ENCODE assay signal across 9 cellular contexts in genomic region chr17:44307387-44308186, GRCh38. TPM values are rescaled to one million over a fixed set of nuclear protein-coding genes. Genes with fewer than 3 reads are reported as not detected.
DNase-seq lines count a peak whose midpoint lies in the region; ATAC-seq and TF ChIP-seq lines count a peak whose summit lies in the region.
"Had no signal": no experiment of that assay in that cellular context is flagged by ENCODE, and none has a peak within 500 bp of the region (broad histone marks: within the 10 kb centered on the region; RNA-seq: fewer than 3 reads in every experiment).

No MANE protein-coding gene starts in this region.

- peak overlapping the region; percentile 14 for H3K9ac ChIP-seq in parathyroid adenoma

- TF ChIP-seq RAD21 in Ishikawa (IDR thresholded peaks at IDR 0.05; ENCODE audit: low read depth): no peak

- H3K4me2 ChIP-seq in parathyroid adenoma (ENCODE audit: low read length): peak overlapping the region; percentile 57

- no peaks in the 10 kb centered on the region for H3K36me3 ChIP-seq in CD8-positive, alpha-beta T cell (ENCODE audit: insufficient read depth, low read length)
- H3K36me3 ChIP-seq in cardiac muscle cell (no peaks in the 10 kb centered on the region), parathyroid adenoma (ENCODE audit: control insufficient read depth, insufficient read depth, low read length) (no peaks in the 10 kb centered on the region)

- peak in 1 of 7 experiments; percentile 27 for DNase-seq in CD8-positive, alpha-beta T cell
- DNase-seq in WTC11 (ENCODE audit: low spot score): peak; percentile 76
- peak; percentile 67 to 85 for DNase-seq in cardiac muscle cell (ENCODE audit: low read depth in 1 of 2, low spot score in 1 of 2)

- intact Hi-C loops in CD8-positive, alpha-beta T cell (cut with DNase I, micrococcal nuclease): loop anchor here (1.0 to 5.0 kb wide), 4 partner anchors 17 to 185 kb away; partner anchors contain the start of genes SLC25A39 (in 2 of the 2), GRN (in 1 of the 2) and HDAC5 (in 1 of the 2)

- no peak overlapping the region for H3K27ac Mint-ChIP-seq in CD8-positive, alpha-beta T cell
- H3K27ac Mint-ChIP-seq in WTC11: peak overlapping the region; percentile 10; the same call in 1 of the 2 replicates

- no peak overlapping the region for H3K4me3 ChIP-seq in CD8-positive, alpha-beta T cell (ENCODE audit: low read depth, low read length)
- H3K4me3 ChIP-seq in cardiac muscle cell (peak overlapping the region; percentile 33), parathyroid adenoma (ENCODE audit: low read depth, low read length) (peak overlapping the region; percentile 40)

- peak; percentile 19 for ATAC-seq in CD8-positive, alpha-beta T cell
- ATAC-seq in WTC11: peak; percentile 75
- ATAC-seq in HG03039 (IDR thresholded peaks at IDR 0.05; ENCODE audit: unreplicated experiment): no peak
- ATAC-seq in GM21381 (IDR thresholded peaks at IDR 0.05; ENCODE audit: unreplicated experiment): no peak
- no peak for ATAC-seq in HG03135 (IDR thresholded peaks at IDR 0.05; ENCODE audit: unreplicated experiment)

- peaks cover 19% of the 10 kb centered on the region for H3K4me1 Mint-ChIP-seq in CD8-positive, alpha-beta T cell (ENCODE audit: low read depth)
- peaks cover 35% of the 10 kb centered on the region for H3K4me1 Mint-ChIP-seq in WTC11

- H3K27ac ChIP-seq in CD8-positive, alpha-beta T cell (ENCODE audit: low read depth, low read length): no peak overlapping the region
- no peak overlapping the region for H3K27ac ChIP-seq in cardiac muscle cell
- peak overlapping the region; percentile 94 for H3K27ac ChIP-seq in parathyroid adenoma

- POLR2A ChIA-PET in CD8-positive, alpha-beta T cell (lab: Charles Lee): interaction anchor here (0.8 to 1.6 kb wide), 4 partner anchors 19 to 947 kb away, joined by 3 to 9 read pairs (median 4); no protein-coding TSS in a partner anchor
- POLR2A ChIA-PET in WTC11 (lab: Charles Lee): interaction anchor here (0.6 to 1.0 kb wide), 6 partner anchors 9 to 86 kb away, joined by 3 to 6 read pairs (median 3); no protein-coding TSS in a partner anchor

- peak overlapping the region; percentile 74 for H2AFZ ChIP-seq in parathyroid adenoma

- H3K27me3 Mint-ChIP-seq in CD8-positive, alpha-beta T cell (ENCODE audit: low read depth): peaks cover 35% of the 10 kb centered on the region
- H3K27me3 Mint-ChIP-seq in WTC11 (ENCODE audit: low read depth): peaks cover 3% of the 10 kb centered on the region

- TF ChIP-seq CTCF in CD8-positive, alpha-beta T cell (IDR thresholded peaks at IDR 0.05): no peak
- TF ChIP-seq CTCF in WTC11 (IDR thresholded peaks at IDR 0.05) (no peak), cardiac muscle cell (IDR thresholded peaks at IDR 0.05; ENCODE audit: low read depth, low read length) (no peak), parathyroid adenoma (IDR thresholded peaks at IDR 0.05) (no peak)

- H3K27me3 ChIP-seq in CD8-positive, alpha-beta T cell (ENCODE audit: insufficient read depth, low read length): peaks cover 4% of the 10 kb centered on the region
- H3K27me3 ChIP-seq in cardiac muscle cell: peaks cover 10% of the 10 kb centered on the region
- H3K27me3 ChIP-seq in parathyroid adenoma (ENCODE audit: control insufficient read depth, insufficient read depth, low read length): no peaks in the 10 kb centered on the region

- H3K4me1 ChIP-seq in CD8-positive, alpha-beta T cell (ENCODE audit: insufficient read depth, low read length): peaks cover 14% of the 10 kb centered on the region
- peaks cover 7% of the 10 kb centered on the region for H3K4me1 ChIP-seq in cardiac muscle cell (ENCODE audit: low read depth)
- H3K4me1 ChIP-seq in parathyroid adenoma: peaks cover 18% of the 10 kb centered on the region

- CTCF ChIA-PET in CD8-positive, alpha-beta T cell (lab: Charles Lee): no interaction called here
- CTCF ChIA-PET in WTC11 (lab: Charles Lee): interaction anchor here (0.9 to 2.5 kb wide), 15 partner anchors 9 to 249 kb away, joined by 3 to 20 read pairs (median 6); partner anchors contain the start of genes FAM171A2, FZD2, GRN and SLC25A39

- H3K9me3 ChIP-seq in CD8-positive, alpha-beta T cell (ENCODE audit: low read length): no peaks in the 10 kb centered on the region
- H3K9me3 ChIP-seq in cardiac muscle cell (ENCODE audit: low read depth) (no peaks in the 10 kb centered on the region), parathyroid adenoma (ENCODE audit: control insufficient read depth, low read length) (no peaks in the 10 kb centered on the region)

- H3K36me3 Mint-ChIP-seq in CD8-positive, alpha-beta T cell: no peaks in the 10 kb centered on the region
- H3K36me3 Mint-ChIP-seq in WTC11: peaks cover 4% of the 10 kb centered on the region; the same call in 1 of the 2 replicates

- no peaks in the 10 kb centered on the region for H3K9me3 Mint-ChIP-seq in CD8-positive, alpha-beta T cell
- H3K9me3 Mint-ChIP-seq in WTC11: no peaks in the 10 kb centered on the region

- peak overlapping the region; percentile 43 for H3K4me3 Mint-ChIP-seq in CD8-positive, alpha-beta T cell
- H3K4me3 Mint-ChIP-seq in WTC11: peak overlapping the region; percentile 69

- H3K79me2 ChIP-seq in parathyroid adenoma: peaks cover 12% of the 10 kb centered on the region

- no peak for TF ChIP-seq EP300 in Ishikawa (IDR thresholded peaks at IDR 0.05; ENCODE audit: borderline replicate concordance)

TF ChIP-seq in Ishikawa, 13 proteins besides CTCF, POLR2A, EP300 and RAD21 (continues in another document):
- TF ChIP-seq TEAD4 (IDR thresholded peaks at IDR 0.05) (no peak), YY1 (IDR thresholded peaks at IDR 0.05; ENCODE audit: low read depth) (no peak), CEBPB (IDR thresholded peaks at IDR 0.05) (no peak), EGR1 (IDR thresholded peaks at IDR 0.05) (no peak), TAF1 (IDR thresholded peaks at IDR 0.05; ENCODE audit: low read depth) (no peak), MAX (IDR thresholded peaks at IDR 0.05) (peak; percentile 73; the same call in 1 of the 2 replicates), TCF12 (IDR thresholded peaks at IDR 0.05; ENCODE audit: low read depth) (no peak)
- TF ChIP-seq, protein P1, sequence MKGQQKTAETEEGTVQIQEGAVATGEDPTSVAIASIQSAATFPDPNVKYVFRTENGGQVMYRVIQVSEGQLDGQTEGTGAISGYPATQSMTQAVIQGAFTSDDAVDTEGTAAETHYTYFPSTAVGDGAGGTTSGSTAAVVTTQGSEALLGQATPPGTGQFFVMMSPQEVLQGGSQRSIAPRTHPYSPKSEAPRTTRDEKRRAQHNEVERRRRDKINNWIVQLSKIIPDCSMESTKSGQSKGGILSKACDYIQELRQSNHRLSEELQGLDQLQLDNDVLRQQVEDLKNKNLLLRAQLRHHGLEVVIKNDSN (IDR thresholded peaks at IDR 0.05): no peak

TF ChIP-seq in WTC11, 78 proteins besides CTCF, POLR2A, EP300 and RAD21 (continues in another document):
- TF ChIP-seq CREB1 (CRISPR knock-in tag; IDR thresholded peaks at IDR 0.05): no peak
- TF ChIP-seq, protein P2, sequence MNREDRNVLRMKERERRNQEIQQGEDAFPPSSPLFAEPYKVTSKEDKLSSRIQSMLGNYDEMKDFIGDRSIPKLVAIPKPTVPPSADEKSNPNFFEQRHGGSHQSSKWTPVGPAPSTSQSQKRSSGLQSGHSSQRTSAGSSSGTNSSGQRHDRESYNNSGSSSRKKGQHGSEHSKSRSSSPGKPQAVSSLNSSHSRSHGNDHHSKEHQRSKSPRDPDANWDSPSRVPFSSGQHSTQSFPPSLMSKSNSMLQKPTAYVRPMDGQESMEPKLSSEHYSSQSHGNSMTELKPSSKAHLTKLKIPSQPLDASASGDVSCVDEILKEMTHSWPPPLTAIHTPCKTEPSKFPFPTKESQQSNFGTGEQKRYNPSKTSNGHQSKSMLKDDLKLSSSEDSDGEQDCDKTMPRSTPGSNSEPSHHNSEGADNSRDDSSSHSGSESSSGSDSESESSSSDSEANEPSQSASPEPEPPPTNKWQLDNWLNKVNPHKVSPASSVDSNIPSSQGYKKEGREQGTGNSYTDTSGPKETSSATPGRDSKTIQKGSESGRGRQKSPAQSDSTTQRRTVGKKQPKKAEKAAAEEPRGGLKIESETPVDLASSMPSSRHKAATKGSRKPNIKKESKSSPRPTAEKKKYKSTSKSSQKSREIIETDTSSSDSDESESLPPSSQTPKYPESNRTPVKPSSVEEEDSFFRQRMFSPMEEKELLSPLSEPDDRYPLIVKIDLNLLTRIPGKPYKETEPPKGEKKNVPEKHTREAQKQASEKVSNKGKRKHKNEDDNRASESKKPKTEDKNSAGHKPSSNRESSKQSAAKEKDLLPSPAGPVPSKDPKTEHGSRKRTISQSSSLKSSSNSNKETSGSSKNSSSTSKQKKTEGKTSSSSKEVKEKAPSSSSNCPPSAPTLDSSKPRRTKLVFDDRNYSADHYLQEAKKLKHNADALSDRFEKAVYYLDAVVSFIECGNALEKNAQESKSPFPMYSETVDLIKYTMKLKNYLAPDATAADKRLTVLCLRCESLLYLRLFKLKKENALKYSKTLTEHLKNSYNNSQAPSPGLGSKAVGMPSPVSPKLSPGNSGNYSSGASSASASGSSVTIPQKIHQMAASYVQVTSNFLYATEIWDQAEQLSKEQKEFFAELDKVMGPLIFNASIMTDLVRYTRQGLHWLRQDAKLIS (CRISPR knock-in tag; IDR thresholded peaks at IDR 0.05; ENCODE audit: borderline replicate concordance): no peak
- TF ChIP-seq ZNF232 (CRISPR knock-in tag; IDR thresholded peaks at IDR 0.05): no peak
- TF ChIP-seq, protein P3, sequence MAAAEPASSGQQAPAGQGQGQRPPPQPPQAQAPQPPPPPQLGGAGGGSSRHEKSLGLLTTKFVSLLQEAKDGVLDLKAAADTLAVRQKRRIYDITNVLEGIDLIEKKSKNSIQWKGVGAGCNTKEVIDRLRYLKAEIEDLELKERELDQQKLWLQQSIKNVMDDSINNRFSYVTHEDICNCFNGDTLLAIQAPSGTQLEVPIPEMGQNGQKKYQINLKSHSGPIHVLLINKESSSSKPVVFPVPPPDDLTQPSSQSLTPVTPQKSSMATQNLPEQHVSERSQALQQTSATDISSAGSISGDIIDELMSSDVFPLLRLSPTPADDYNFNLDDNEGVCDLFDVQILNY (CRISPR knock-in tag; IDR thresholded peaks at IDR 0.05): no peak
- peak; percentile 72; the same call in 1 of the 2 replicates for TF ChIP-seq KAT7 (CRISPR knock-in tag; IDR thresholded peaks at IDR 0.05; ENCODE audit: borderline replicate concordance)

RNA-seq across cellular contexts. Expression of gene RUNDC3A, which starts 0.8 kb away (rescaled TPM):
- under 1 TPM in 1 of 2 experiments, not detected in 1; 0.19 TPM for total RNA-seq in CD8-positive, alpha-beta T cell
- total RNA-seq in WTC11 (2021) (5.1 to 6.5 TPM (median 5.2 TPM) in 3 replicates), cardiac muscle cell (2.3 and 5.8 TPM in 2 replicates)
- 0.99 and 1.9 TPM in 2 replicates for polyA plus RNA-seq in cardiac muscle cell
- total RNA-seq: lung microvascular endothelial cell had no signal

RNA-seq across cellular contexts. Expression of gene SLC25A39, which starts 17.0 kb away (rescaled TPM):
- 10 to 100 TPM; 73.1 to 77.7 TPM for total RNA-seq in CD8-positive, alpha-beta T cell
- total RNA-seq in WTC11 (2021) (254 to 271 TPM (median 268 TPM) in 3 replicates), cardiac muscle cell (228 and 243 TPM in 2 replicates)
- 252 and 284 TPM in 2 replicates for polyA plus RNA-seq in cardiac muscle cell

RNA-seq across cellular contexts. Expression of gene GRN, which starts 37.5 kb away (rescaled TPM):
- 10 to 100 TPM in 1 of 2 experiments, 1 to 10 TPM in 1; 8.5 to 13.2 TPM for total RNA-seq in CD8-positive, alpha-beta T cell
- total RNA-seq in WTC11 (2021) (177 to 185 TPM (median 185 TPM) in 3 replicates), cardiac muscle cell (274 and 275 TPM in 2 replicates)
- 353 and 377 TPM in 2 replicates for polyA plus RNA-seq in cardiac muscle cell

RNA-seq across cellular contexts. Expression of gene SLC4A1, which starts 39.7 kb away (rescaled TPM):
- total RNA-seq in CD8-positive, alpha-beta T cell: not detected
- total RNA-seq in WTC11 (2021): 0.05 to 0.14 TPM in 2 of 3 replicates, not detected in the other
- total RNA-seq in cardiac muscle cell: not detected in 2 replicates
- polyA plus RNA-seq in cardiac muscle cell: not detected in 2 replicates
- total RNA-seq: lung microvascular endothelial cell had no signal

RNA-seq across cellular contexts. Expression of gene FAM171A2, which starts 56.1 kb away (rescaled TPM):
- under 1 TPM; 0.24 to 0.44 TPM for total RNA-seq in CD8-positive, alpha-beta T cell
- total RNA-seq in WTC11 (2021) (28.2 to 29.9 TPM (median 28.5 TPM) in 3 replicates), cardiac muscle cell (45.1 and 49.5 TPM in 2 replicates)
- 38.6 and 43.2 TPM in 2 replicates for polyA plus RNA-seq in cardiac muscle cell

Comparison
In these comparisons a context has a peak if more than half of its experiments do, and no peak if none do; other contexts are left out.
1. ATAC-seq: peak in CD8-positive, alpha-beta T cell (single experiment) and WTC11 (single experiment); none in HG03039 (single experiment), GM21381 (single experiment) and HG03135 (single experiment).
2. RNA of gene GRN, which starts 37.5 kb away (total RNA-seq): 274 to 275 TPM in cardiac muscle cell and 177 to 185 TPM in WTC11; 8.5 to 13.2 TPM in CD8-positive, alpha-beta T cell; every median in the first group is over 10 times any median in the second.